In the genomic region with DNA sequence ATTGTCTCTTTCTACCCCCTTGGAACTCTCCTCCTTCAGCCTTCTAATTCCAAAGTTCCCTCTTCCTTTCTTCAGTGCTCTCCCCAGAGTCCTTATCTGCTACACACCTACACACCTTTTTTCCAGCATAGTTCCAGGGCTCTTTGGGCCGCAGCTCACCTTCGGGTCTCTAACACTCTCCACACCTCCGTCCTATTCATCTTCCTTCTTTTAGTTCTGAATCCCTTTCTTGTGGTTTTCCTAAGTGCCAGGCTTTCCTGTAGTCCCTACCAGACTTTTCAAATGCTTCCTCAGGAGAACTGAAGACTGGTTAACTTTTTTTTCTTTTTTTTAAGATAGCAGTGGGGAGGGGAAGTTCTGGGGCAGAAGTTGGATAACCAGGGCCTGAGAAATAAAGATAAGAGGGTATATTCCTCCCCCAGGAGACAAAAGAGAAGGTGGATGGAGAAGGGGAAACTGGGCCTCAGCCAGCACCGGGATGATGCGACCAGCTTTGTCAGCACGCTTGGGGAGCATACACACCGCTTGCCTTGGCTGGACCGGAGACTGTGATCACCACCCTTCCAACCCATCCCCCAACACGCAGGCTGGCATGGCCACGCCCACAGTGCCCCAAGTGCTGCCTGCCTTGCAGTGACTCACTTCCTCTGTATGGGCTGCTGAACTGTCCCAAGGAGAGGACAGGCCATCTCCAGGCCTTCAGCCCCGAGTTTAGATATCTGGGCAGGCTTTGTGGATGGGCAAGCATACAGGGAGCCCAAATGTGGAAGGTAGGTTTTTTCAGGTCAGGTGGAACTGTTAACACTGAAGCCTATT, we compare ENCODE assay signal across 1 cellular context.
A peak's percentile ranks its signal among the peaks of the same experiment; 100 is the strongest.
TF ChIP-seq lines count a peak whose summit lies in the region.

No MANE protein-coding gene starts in this region.

TF ChIP-seq in HepG2, 621 proteins besides CTCF, POLR2A, EP300 and RAD21 (continued from another document):
- TF ChIP-seq FOSL2 (CRISPR knock-in tag; IDR thresholded peaks at IDR 0.05) (peak; percentile 98), NRL (CRISPR knock-in tag; IDR thresholded peaks at IDR 0.05; ENCODE audit: borderline replicate concordance) (no peak), ZNF510 (CRISPR knock-in tag; IDR thresholded peaks at IDR 0.05; ENCODE audit: low read depth) (no peak), ZNF614 (CRISPR knock-in tag; IDR thresholded peaks at IDR 0.05; ENCODE audit: borderline replicate concordance) (no peak), HDAC2 (CRISPR knock-in tag; IDR thresholded peaks at IDR 0.05) (peak; percentile 39; the same call in 1 of the 2 replicates), SALL1 (CRISPR knock-in tag; IDR thresholded peaks at IDR 0.05) (no peak), MXI1 (IDR thresholded peaks at IDR 0.05; ENCODE audit: borderline replicate concordance, low read depth, low read length) (peak; percentile 13; the same call in 1 of the 3 replicates), DMAP1 (CRISPR knock-in tag; IDR thresholded peaks at IDR 0.05) (peak; percentile 37; the same call in 1 of the 2 replicates), FOSL1 (CRISPR knock-in tag; IDR thresholded peaks at IDR 0.05; ENCODE audit: borderline replicate concordance) (peak; percentile 71), XBP1 (CRISPR knock-in tag; IDR thresholded peaks at IDR 0.05) (no peak), SP1 (IDR thresholded peaks at IDR 0.05) (no peak), SP1 (CRISPR knock-in tag; IDR thresholded peaks at IDR 0.05) (peak; percentile 90), BCL6 (CRISPR knock-in tag; IDR thresholded peaks at IDR 0.05) (0 out of 2 replicates have a peak, but pooled peaks have one; percentile 7), MED8 (CRISPR knock-in tag; IDR thresholded peaks at IDR 0.05; ENCODE audit: insufficient replicate concordance) (no peak), ZNF335 (CRISPR knock-in tag; IDR thresholded peaks at IDR 0.05) (0 out of 2 replicates have a peak, but pooled peaks have one; percentile 55), MAF1 (CRISPR knock-in tag; IDR thresholded peaks at IDR 0.05; ENCODE audit: borderline replicate concordance) (no peak), ZKSCAN8 (CRISPR knock-in tag; IDR thresholded peaks at IDR 0.05; ENCODE audit: borderline replicate concordance) (no peak), ZIK1 (CRISPR knock-in tag; IDR thresholded peaks at IDR 0.05; ENCODE audit: borderline replicate concordance, low read depth) (no peak), GABPA (IDR thresholded peaks at IDR 0.05; ENCODE audit: low read depth, low read length) (no peak), GABPA (CRISPR knock-in tag; IDR thresholded peaks at IDR 0.05; ENCODE audit: low read depth) (peak; percentile 34; the same call in 1 of the 2 replicates), SP140L (CRISPR knock-in tag; IDR thresholded peaks at IDR 0.05; ENCODE audit: borderline replicate concordance) (no peak), TP53 (CRISPR knock-in tag; conservative IDR thresholded peaks at IDR 0.05) (no peak), ETV6 (CRISPR knock-in tag; conservative IDR thresholded peaks at IDR 0.05) (no peak), SPEN (CRISPR knock-in tag; IDR thresholded peaks at IDR 0.05; ENCODE audit: low read depth) (no peak)
- TF ChIP-seq, protein P1, sequence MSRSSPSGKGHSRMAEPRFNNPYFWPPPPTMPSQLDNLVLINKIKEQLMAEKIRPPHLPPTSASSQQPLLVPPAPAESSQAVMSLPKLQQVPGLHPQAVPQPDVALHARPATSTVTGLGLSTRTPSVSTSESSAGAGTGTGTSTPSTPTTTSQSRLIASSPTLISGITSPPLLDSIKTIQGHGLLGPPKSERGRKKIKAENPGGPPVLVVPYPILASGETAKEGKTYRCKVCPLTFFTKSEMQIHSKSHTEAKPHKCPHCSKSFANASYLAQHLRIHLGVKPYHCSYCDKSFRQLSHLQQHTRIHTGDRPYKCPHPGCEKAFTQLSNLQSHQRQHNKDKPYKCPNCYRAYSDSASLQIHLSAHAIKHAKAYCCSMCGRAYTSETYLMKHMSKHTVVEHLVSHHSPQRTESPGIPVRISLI (CRISPR knock-in tag; IDR thresholded peaks at IDR 0.05; ENCODE audit: borderline replicate concordance) = no peak
- TF ChIP-seq, protein P2, sequence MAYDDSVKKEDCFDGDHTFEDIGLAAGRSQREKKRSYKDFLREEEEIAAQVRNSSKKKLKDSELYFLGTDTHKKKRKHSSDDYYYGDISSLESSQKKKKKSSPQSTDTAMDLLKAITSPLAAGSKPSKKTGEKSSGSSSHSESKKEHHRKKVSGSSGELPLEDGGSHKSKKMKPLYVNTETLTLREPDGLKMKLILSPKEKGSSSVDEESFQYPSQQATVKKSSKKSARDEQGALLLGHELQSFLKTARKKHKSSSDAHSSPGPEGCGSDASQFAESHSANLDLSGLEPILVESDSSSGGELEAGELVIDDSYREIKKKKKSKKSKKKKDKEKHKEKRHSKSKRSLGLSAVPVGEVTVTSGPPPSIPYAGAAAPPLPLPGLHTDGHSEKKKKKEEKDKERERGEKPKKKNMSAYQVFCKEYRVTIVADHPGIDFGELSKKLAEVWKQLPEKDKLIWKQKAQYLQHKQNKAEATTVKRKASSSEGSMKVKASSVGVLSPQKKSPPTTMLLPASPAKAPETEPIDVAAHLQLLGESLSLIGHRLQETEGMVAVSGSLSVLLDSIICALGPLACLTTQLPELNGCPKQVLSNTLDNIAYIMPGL (CRISPR knock-in tag; IDR thresholded peaks at IDR 0.05; ENCODE audit: borderline replicate concordance in 1 of 2, low read depth in 1 of 2) = peak in 1 of 2 experiments; percentile 62; a peak in 1 of 4 replicates
- TF ChIP-seq, protein P3, sequence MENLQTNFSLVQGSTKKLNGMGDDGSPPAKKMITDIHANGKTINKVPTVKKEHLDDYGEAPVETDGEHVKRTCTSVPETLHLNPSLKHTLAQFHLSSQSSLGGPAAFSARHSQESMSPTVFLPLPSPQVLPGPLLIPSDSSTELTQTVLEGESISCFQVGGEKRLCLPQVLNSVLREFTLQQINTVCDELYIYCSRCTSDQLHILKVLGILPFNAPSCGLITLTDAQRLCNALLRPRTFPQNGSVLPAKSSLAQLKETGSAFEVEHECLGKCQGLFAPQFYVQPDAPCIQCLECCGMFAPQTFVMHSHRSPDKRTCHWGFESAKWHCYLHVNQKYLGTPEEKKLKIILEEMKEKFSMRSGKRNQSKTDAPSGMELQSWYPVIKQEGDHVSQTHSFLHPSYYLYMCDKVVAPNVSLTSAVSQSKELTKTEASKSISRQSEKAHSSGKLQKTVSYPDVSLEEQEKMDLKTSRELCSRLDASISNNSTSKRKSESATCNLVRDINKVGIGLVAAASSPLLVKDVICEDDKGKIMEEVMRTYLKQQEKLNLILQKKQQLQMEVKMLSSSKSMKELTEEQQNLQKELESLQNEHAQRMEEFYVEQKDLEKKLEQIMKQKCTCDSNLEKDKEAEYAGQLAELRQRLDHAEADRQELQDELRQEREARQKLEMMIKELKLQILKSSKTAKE (CRISPR knock-in tag; IDR thresholded peaks at IDR 0.05; ENCODE audit: borderline replicate concordance) = no peak
- TF ChIP-seq, protein P4, sequence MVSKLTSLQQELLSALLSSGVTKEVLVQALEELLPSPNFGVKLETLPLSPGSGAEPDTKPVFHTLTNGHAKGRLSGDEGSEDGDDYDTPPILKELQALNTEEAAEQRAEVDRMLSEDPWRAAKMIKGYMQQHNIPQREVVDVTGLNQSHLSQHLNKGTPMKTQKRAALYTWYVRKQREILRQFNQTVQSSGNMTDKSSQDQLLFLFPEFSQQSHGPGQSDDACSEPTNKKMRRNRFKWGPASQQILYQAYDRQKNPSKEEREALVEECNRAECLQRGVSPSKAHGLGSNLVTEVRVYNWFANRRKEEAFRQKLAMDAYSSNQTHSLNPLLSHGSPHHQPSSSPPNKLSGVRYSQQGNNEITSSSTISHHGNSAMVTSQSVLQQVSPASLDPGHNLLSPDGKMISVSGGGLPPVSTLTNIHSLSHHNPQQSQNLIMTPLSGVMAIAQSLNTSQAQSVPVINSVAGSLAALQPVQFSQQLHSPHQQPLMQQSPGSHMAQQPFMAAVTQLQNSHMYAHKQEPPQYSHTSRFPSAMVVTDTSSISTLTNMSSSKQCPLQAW (CRISPR knock-in tag; IDR thresholded peaks at IDR 0.05) = no peak
- TF ChIP-seq, protein P5, sequence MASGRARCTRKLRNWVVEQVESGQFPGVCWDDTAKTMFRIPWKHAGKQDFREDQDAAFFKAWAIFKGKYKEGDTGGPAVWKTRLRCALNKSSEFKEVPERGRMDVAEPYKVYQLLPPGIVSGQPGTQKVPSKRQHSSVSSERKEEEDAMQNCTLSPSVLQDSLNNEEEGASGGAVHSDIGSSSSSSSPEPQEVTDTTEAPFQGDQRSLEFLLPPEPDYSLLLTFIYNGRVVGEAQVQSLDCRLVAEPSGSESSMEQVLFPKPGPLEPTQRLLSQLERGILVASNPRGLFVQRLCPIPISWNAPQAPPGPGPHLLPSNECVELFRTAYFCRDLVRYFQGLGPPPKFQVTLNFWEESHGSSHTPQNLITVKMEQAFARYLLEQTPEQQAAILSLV (CRISPR knock-in tag; IDR thresholded peaks at IDR 0.05; ENCODE audit: borderline replicate concordance) = no peak
- TF ChIP-seq, protein P6, sequence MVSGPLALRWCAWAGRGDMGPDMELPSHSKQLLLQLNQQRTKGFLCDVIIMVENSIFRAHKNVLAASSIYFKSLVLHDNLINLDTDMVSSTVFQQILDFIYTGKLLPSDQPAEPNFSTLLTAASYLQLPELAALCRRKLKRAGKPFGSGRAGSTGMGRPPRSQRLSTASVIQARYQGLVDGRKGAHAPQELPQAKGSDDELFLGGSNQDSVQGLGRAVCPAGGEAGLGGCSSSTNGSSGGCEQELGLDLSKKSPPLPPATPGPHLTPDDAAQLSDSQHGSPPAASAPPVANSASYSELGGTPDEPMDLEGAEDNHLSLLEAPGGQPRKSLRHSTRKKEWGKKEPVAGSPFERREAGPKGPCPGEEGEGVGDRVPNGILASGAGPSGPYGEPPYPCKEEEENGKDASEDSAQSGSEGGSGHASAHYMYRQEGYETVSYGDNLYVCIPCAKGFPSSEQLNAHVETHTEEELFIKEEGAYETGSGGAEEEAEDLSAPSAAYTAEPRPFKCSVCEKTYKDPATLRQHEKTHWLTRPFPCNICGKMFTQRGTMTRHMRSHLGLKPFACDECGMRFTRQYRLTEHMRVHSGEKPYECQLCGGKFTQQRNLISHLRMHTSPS (CRISPR knock-in tag; IDR thresholded peaks at IDR 0.05; ENCODE audit: low read depth) = peak; percentile 97
- TF ChIP-seq, protein P7, sequence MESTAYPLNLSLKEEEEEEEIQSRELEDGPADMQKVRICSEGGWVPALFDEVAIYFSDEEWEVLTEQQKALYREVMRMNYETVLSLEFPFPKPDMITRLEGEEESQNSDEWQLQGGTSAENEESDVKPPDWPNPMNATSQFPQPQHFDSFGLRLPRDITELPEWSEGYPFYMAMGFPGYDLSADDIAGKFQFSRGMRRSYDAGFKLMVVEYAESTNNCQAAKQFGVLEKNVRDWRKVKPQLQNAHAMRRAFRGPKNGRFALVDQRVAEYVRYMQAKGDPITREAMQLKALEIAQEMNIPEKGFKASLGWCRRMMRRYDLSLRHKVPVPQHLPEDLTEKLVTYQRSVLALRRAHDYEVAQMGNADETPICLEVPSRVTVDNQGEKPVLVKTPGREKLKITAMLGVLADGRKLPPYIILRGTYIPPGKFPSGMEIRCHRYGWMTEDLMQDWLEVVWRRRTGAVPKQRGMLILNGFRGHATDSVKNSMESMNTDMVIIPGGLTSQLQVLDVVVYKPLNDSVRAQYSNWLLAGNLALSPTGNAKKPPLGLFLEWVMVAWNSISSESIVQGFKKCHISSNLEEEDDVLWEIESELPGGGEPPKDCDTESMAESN (CRISPR knock-in tag; conservative IDR thresholded peaks at IDR 0.05) = no peak
- TF ChIP-seq, protein P8, sequence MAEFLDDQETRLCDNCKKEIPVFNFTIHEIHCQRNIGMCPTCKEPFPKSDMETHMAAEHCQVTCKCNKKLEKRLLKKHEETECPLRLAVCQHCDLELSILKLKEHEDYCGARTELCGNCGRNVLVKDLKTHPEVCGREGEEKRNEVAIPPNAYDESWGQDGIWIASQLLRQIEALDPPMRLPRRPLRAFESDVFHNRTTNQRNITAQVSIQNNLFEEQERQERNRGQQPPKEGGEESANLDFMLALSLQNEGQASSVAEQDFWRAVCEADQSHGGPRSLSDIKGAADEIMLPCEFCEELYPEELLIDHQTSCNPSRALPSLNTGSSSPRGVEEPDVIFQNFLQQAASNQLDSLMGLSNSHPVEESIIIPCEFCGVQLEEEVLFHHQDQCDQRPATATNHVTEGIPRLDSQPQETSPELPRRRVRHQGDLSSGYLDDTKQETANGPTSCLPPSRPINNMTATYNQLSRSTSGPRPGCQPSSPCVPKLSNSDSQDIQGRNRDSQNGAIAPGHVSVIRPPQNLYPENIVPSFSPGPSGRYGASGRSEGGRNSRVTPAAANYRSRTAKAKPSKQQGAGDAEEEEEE (CRISPR knock-in tag; IDR thresholded peaks at IDR 0.05; ENCODE audit: borderline replicate concordance) = no peak
- TF ChIP-seq, protein P9, sequence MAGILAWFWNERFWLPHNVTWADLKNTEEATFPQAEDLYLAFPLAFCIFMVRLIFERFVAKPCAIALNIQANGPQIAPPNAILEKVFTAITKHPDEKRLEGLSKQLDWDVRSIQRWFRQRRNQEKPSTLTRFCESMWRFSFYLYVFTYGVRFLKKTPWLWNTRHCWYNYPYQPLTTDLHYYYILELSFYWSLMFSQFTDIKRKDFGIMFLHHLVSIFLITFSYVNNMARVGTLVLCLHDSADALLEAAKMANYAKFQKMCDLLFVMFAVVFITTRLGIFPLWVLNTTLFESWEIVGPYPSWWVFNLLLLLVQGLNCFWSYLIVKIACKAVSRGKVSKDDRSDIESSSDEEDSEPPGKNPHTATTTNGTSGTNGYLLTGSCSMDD (CRISPR knock-in tag; IDR thresholded peaks at IDR 0.05) = no peak
- TF ChIP-seq, protein P10, sequence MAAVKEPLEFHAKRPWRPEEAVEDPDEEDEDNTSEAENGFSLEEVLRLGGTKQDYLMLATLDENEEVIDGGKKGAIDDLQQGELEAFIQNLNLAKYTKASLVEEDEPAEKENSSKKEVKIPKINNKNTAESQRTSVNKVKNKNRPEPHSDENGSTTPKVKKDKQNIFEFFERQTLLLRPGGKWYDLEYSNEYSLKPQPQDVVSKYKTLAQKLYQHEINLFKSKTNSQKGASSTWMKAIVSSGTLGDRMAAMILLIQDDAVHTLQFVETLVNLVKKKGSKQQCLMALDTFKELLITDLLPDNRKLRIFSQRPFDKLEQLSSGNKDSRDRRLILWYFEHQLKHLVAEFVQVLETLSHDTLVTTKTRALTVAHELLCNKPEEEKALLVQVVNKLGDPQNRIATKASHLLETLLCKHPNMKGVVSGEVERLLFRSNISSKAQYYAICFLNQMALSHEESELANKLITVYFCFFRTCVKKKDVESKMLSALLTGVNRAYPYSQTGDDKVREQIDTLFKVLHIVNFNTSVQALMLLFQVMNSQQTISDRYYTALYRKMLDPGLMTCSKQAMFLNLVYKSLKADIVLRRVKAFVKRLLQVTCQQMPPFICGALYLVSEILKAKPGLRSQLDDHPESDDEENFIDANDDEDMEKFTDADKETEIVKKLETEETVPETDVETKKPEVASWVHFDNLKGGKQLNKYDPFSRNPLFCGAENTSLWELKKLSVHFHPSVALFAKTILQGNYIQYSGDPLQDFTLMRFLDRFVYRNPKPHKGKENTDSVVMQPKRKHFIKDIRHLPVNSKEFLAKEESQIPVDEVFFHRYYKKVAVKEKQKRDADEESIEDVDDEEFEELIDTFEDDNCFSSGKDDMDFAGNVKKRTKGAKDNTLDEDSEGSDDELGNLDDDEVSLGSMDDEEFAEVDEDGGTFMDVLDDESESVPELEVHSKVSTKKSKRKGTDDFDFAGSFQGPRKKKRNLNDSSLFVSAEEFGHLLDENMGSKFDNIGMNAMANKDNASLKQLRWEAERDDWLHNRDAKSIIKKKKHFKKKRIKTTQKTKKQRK (IDR thresholded peaks at IDR 0.05; ENCODE audit: low read length) = no peak
TF ChIP-seq in HepG2: peak in this region for 57.
